9 cellular contexts compared by ENCODE assay signal in genomic region chr11:102306048-102306575, GRCh38. TPM values are rescaled to one million over a fixed set of nuclear protein-coding genes. Genes with fewer than 3 reads are reported as not detected.
A peak's percentile ranks its signal among the peaks of the same experiment; 100 is the strongest.
DNase-seq lines count a peak whose midpoint lies in the region; ATAC-seq, FAIRE-seq and TF ChIP-seq lines count a peak whose summit lies in the region.
"Had no signal": no experiment of that assay in that cellular context is flagged by ENCODE, and none has a peak within 500 bp of the region (broad histone marks: within the 10 kb centered on the region; RNA-seq: fewer than 3 reads in every experiment).

No MANE protein-coding gene starts in this region.

- no peak for TF ChIP-seq RAD21 in HepG2 (CRISPR knock-in tag; IDR thresholded peaks at IDR 0.05)

- 32% methylated on average over 5 of the region's 5 CpGs for WGBS in HepG2 (ENCODE audit: low lambda C conversion rate)

- no peak for FAIRE-seq in HepG2 (lab: Jason Lieb, UNC)

- no peaks in the 10 kb centered on the region for H3K27me3 Mint-ChIP-seq in T-helper 17 cell

- H3K4me2 ChIP-seq in HepG2 (ENCODE audit: low read depth, low read length): peak overlapping the region; percentile 61

- in situ Hi-C loops in HepG2 (cut with HindIII; ENCODE audit: extremely low pct_ligation_motif_present, low pct_unique_long_range_greater_than_20kb): no loop called here

- CTCF ChIA-PET in HepG2 (lab: Yijun Ruan, JAX; ENCODE audit: low intra/inter-chr PET ratio, low total read pairs): no interaction called here

- H3K9me3 ChIP-seq in left ventricle myocardium inferior (replicated peaks) (peaks cover 16% of the 10 kb centered on the region), T-helper 17 cell (ENCODE audit: control insufficient read depth, low read length, poor library complexity, severe bottlenecking) (peaks cover 7% of the 10 kb centered on the region), HepG2 (ENCODE audit: low read length) (peaks cover 4% of the 10 kb centered on the region; the same call in 1 of the 2 replicates), vagina (no peaks in the 10 kb centered on the region)

- peak overlapping the region; percentile 93 for H3K27ac Mint-ChIP-seq in T-helper 17 cell

- no peak overlapping the region for H2AFZ ChIP-seq in HepG2 (ENCODE audit: low read length)

- ATAC-seq in Right ventricle myocardium superior (ENCODE audit: poor library complexity) (peak; percentile 27), T-helper 17 cell (peak; percentile 55), HepG2 (peak; percentile 50), HG03571 (IDR thresholded peaks at IDR 0.05; ENCODE audit: unreplicated experiment) (no peak)

- H3K27me3 ChIP-seq in left ventricle myocardium inferior (ENCODE audit: low read depth) (no peaks in the 10 kb centered on the region), HepG2 (ENCODE audit: control insufficient read depth in 1 of 2, insufficient read depth in 2 of 2, low read length in 2 of 2) (no peaks in the 10 kb centered on the region; a peak in 1 of 5 replicates), vagina (no peaks in the 10 kb centered on the region)
- H3K27me3 ChIP-seq: esophagus muscularis mucosa had no signal

- H3K27ac ChIP-seq in left ventricle myocardium inferior (replicated peaks) (no peak overlapping the region), HepG2 (ENCODE audit: extremely low read length, insufficient read depth, low read length) (no peak overlapping the region), vagina (peak overlapping the region; percentile 7)
- H3K27ac ChIP-seq: esophagus muscularis mucosa had no signal

- BruUV-seq in HepG2 (replicated peaks; lab: Mats Ljungman, UMichigan): no TSS peak

- H3K4me3 Mint-ChIP-seq in T-helper 17 cell: peak overlapping the region; percentile 82

- TF ChIP-seq EP300 in HepG2 (IDR thresholded peaks at IDR 0.05; ENCODE audit: low read depth in 2 of 2, low read length in 2 of 2): no peak
- TF ChIP-seq EP300 in HepG2 (CRISPR knock-in tag; IDR thresholded peaks at IDR 0.05; ENCODE audit: borderline replicate concordance): no peak

- no peak overlapping the region for H3K9ac ChIP-seq in HepG2 (ENCODE audit: insufficient read depth, low read depth, low read length)

- peaks cover 35% of the 10 kb centered on the region for H3K4me1 Mint-ChIP-seq in T-helper 17 cell

- no peaks in the 10 kb centered on the region for H3K36me3 ChIP-seq in left ventricle myocardium inferior
- no peaks in the 10 kb centered on the region for H3K36me3 ChIP-seq in HepG2 (replicated peaks in 1 of 2; ENCODE audit: control insufficient read depth in 1 of 2, insufficient read depth in 2 of 2, low read length in 2 of 2)
- H3K36me3 ChIP-seq in vagina: no peaks in the 10 kb centered on the region
- H3K36me3 ChIP-seq: esophagus muscularis mucosa had no signal

- H4K20me1 ChIP-seq in HepG2 (ENCODE audit: insufficient read depth, low read length): no peaks in the 10 kb centered on the region

- no peaks in the 10 kb centered on the region for H3K79me2 ChIP-seq in HepG2 (ENCODE audit: insufficient read depth, low read length)

- intact Hi-C loops in Right ventricle myocardium superior (cut with DNase I): no loop called here
- intact Hi-C loops in left ventricle myocardium inferior (cut with micrococcal nuclease): no loop called here
- intact Hi-C loops in HepG2 (cut with micrococcal nuclease; ENCODE audit: unreplicated experiment): no loop called here
- intact Hi-C loops in vagina (cut with DNase I): no loop called here

- peaks cover 7% of the 10 kb centered on the region for H3K4me1 ChIP-seq in left ventricle myocardium inferior
- H3K4me1 ChIP-seq in HepG2 (ENCODE audit: insufficient read depth, low read length): peaks cover 25% of the 10 kb centered on the region
- peaks cover 13% of the 10 kb centered on the region for H3K4me1 ChIP-seq in vagina

- POLR2A ChIA-PET in HepG2 (lab: Yijun Ruan, JAX): no interaction called here

- TF ChIP-seq POLR2A in HepG2 (IDR thresholded peaks at IDR 0.05; ENCODE audit: insufficient read depth in 1 of 2, low read depth in 2 of 2, low read length in 2 of 2) (no peak), vagina (IDR thresholded peaks at IDR 0.05) (no peak)

- DNase-seq in Right ventricle myocardium superior: no peak
- no peak for DNase-seq in left ventricle myocardium inferior
- no peak for DNase-seq in T-helper 17 cell
- no peak for DNase-seq in HepG2 (ENCODE audit: low spot score)
- no peak for DNase-seq in vagina (ENCODE audit: extremely low spot score in 2 of 2)
- no peak for DNase-seq in 8988T
- DNase-seq in foreskin melanocyte: no peak

- TF ChIP-seq CTCF in left ventricle myocardium inferior (IDR thresholded peaks at IDR 0.05; ENCODE audit: borderline replicate concordance) (no peak), HepG2 (CRISPR knock-in tag; IDR thresholded peaks at IDR 0.05) (peak; percentile 36; the same call in 1 of the 2 replicates), vagina (IDR thresholded peaks at IDR 0.05) (no peak)

- H3K36me3 Mint-ChIP-seq in T-helper 17 cell (ENCODE audit: low read depth): peaks cover 7% of the 10 kb centered on the region

- no peak overlapping the region for H3K4me3 ChIP-seq in left ventricle myocardium inferior
- H3K4me3 ChIP-seq in HepG2 (replicated peaks in 1 of 3; ENCODE audit: insufficient read depth in 1 of 3, low read depth in 2 of 3, low read length in 3 of 3): no peak overlapping the region
- H3K4me3 ChIP-seq in vagina: no peak overlapping the region
- H3K4me3 ChIP-seq: esophagus muscularis mucosa had no signal

TF ChIP-seq in HepG2, 621 proteins besides CTCF, POLR2A, EP300 and RAD21 (continues in another document):
- TF ChIP-seq ZNF264 (CRISPR knock-in tag; IDR thresholded peaks at IDR 0.05): no peak
- TF ChIP-seq ZSCAN25 (CRISPR knock-in tag; IDR thresholded peaks at IDR 0.05): no peak
- no peak for TF ChIP-seq SOX13 (IDR thresholded peaks at IDR 0.05)
- TF ChIP-seq SOX13 (CRISPR knock-in tag; conservative IDR thresholded peaks at IDR 0.05 in 1 of 2, IDR thresholded peaks at IDR 0.05 in 1 of 2): no peak
- no peak for TF ChIP-seq ZNF678 (CRISPR knock-in tag; IDR thresholded peaks at IDR 0.05)

RNA-seq across cellular contexts. Expression of gene BIRC3, which starts 11.2 kb away (rescaled TPM):
- total RNA-seq in Right ventricle myocardium superior (10.5 TPM), left ventricle myocardium inferior (8.1 TPM), T-helper 17 cell (100 to 1,000 TPM; 117 to 139 TPM), HepG2 (2016; rRNA removed; fragmentation: Illumina TruSeq; extraction: Trizol) (4.2 and 7.5 TPM in 2 replicates), vagina (7.1 TPM)
- total RNA-seq in HepG2 (2016; cell fraction: cytosol; rRNA removed; fragmentation: Illumina TruSeq; extraction: Trizol; ENCODE audit: low read depth): 0.40 and 0.71 TPM in 2 replicates
- 4.6 and 6.5 TPM in 2 replicates for total RNA-seq in HepG2 (2016; cell fraction: insoluble cytoplasmic fraction; rRNA removed; fragmentation: Illumina TruSeq; extraction: Trizol)
- total RNA-seq in HepG2 (2016; cell fraction: membrane; rRNA removed; fragmentation: Illumina TruSeq; extraction: Trizol): 2.8 and 3.6 TPM in 2 replicates
- total RNA-seq in HepG2 (2016; cell fraction: nucleus; rRNA removed; fragmentation: Illumina TruSeq; extraction: Trizol): 2.7 and 2.9 TPM in 2 replicates
- 0.41 and 0.50 TPM in 2 replicates for polyA plus RNA-seq in HepG2 (2011; rRNA removed)
- polyA plus RNA-seq in HepG2 (2011; cell fraction: cytosol; rRNA removed): 0.21 and 0.51 TPM in 2 replicates
- polyA plus RNA-seq in HepG2 (2011; cell fraction: nucleus; rRNA removed): 0.18 and 0.52 TPM in 2 replicates
- 0.56 and 1.1 TPM in 2 replicates for polyA plus RNA-seq in HepG2 (2012)
- 0.20 TPM in 2 replicates for polyA plus RNA-seq in HepG2 (2016; cell fraction: cytosol; fragmentation: Illumina TruSeq; extraction: Trizol; ENCODE audit: low read depth)
- 4.2 and 5.5 TPM in 2 replicates for polyA plus RNA-seq in HepG2 (2016; cell fraction: insoluble cytoplasmic fraction; fragmentation: Illumina TruSeq; extraction: Trizol; ENCODE audit: low read depth)
- 1.1 and 1.2 TPM in 2 replicates for polyA plus RNA-seq in HepG2 (2016; cell fraction: membrane; fragmentation: Illumina TruSeq; extraction: Trizol; ENCODE audit: low read depth)
- polyA plus RNA-seq in HepG2 (2016; cell fraction: nucleus; fragmentation: Illumina TruSeq; extraction: Trizol; ENCODE audit: insufficient read depth, low read depth): 2.7 and 3.7 TPM in 2 replicates
- polyA minus RNA-seq in HepG2 (2011; rRNA and poly(A)+ RNA removed; ENCODE audit: low replicate concordance): 0.10 and 3.6 TPM in 2 replicates
- 0.99 and 1.6 TPM in 2 replicates for polyA minus RNA-seq in HepG2 (2011; cell fraction: cytosol; rRNA and poly(A)+ RNA removed)
- polyA minus RNA-seq in HepG2 (2011; cell fraction: nucleus; rRNA and poly(A)+ RNA removed): 0.52 and 1.2 TPM in 2 replicates

RNA-seq across cellular contexts. Expression of gene BIRC2, which starts 40.9 kb away (rescaled TPM):
- 30.4 TPM for total RNA-seq in Right ventricle myocardium superior
- 30.4 TPM for total RNA-seq in left ventricle myocardium inferior
- 10 to 100 TPM; 76.6 to 77.9 TPM for total RNA-seq in T-helper 17 cell
- 61.7 and 83.2 TPM in 2 replicates for total RNA-seq in HepG2 (2016; rRNA removed; fragmentation: Illumina TruSeq; extraction: Trizol)
- total RNA-seq in HepG2 (2016; cell fraction: cytosol; rRNA removed; fragmentation: Illumina TruSeq; extraction: Trizol; ENCODE audit: low read depth): 25.1 and 31.7 TPM in 2 replicates
- total RNA-seq in HepG2 (2016; cell fraction: insoluble cytoplasmic fraction; rRNA removed; fragmentation: Illumina TruSeq; extraction: Trizol): 61.7 and 79.4 TPM in 2 replicates
- 42.0 and 43.8 TPM in 2 replicates for total RNA-seq in HepG2 (2016; cell fraction: membrane; rRNA removed; fragmentation: Illumina TruSeq; extraction: Trizol)
- total RNA-seq in HepG2 (2016; cell fraction: nucleus; rRNA removed; fragmentation: Illumina TruSeq; extraction: Trizol): 77.0 and 77.1 TPM in 2 replicates
- 59.2 and 62.2 TPM in 2 replicates for polyA plus RNA-seq in HepG2 (2011; rRNA removed)
- polyA plus RNA-seq in HepG2 (2011; cell fraction: cytosol; rRNA removed): 27.3 and 42.8 TPM in 2 replicates
- polyA plus RNA-seq in HepG2 (2011; cell fraction: nucleus; rRNA removed): 60.1 and 69.2 TPM in 2 replicates
- 35.9 and 38.7 TPM in 2 replicates for polyA plus RNA-seq in HepG2 (2012)
- 7.7 and 9.4 TPM in 2 replicates for polyA plus RNA-seq in HepG2 (2016; cell fraction: cytosol; fragmentation: Illumina TruSeq; extraction: Trizol; ENCODE audit: low read depth)
- polyA plus RNA-seq in HepG2 (2016; cell fraction: insoluble cytoplasmic fraction; fragmentation: Illumina TruSeq; extraction: Trizol; ENCODE audit: low read depth): 58.0 and 61.2 TPM in 2 replicates
- polyA plus RNA-seq in HepG2 (2016; cell fraction: membrane; fragmentation: Illumina TruSeq; extraction: Trizol; ENCODE audit: low read depth): 16.9 and 19.1 TPM in 2 replicates
- 60.1 and 64.2 TPM in 2 replicates for polyA plus RNA-seq in HepG2 (2016; cell fraction: nucleus; fragmentation: Illumina TruSeq; extraction: Trizol; ENCODE audit: insufficient read depth, low read depth)
- 26.8 and 53.5 TPM in 2 replicates for polyA minus RNA-seq in HepG2 (2011; rRNA and poly(A)+ RNA removed; ENCODE audit: low replicate concordance)
- polyA minus RNA-seq in HepG2 (2011; cell fraction: cytosol; rRNA and poly(A)+ RNA removed): 26.7 and 30.0 TPM in 2 replicates
- 152 and 170 TPM in 2 replicates for polyA minus RNA-seq in HepG2 (2011; cell fraction: nucleus; rRNA and poly(A)+ RNA removed)
- 52.1 TPM for total RNA-seq in vagina

Comparison
In these comparisons a context has a peak if more than half of its experiments do, and no peak if none do; other contexts are left out.
1. RNA of gene BIRC3, which starts 11.2 kb away (total RNA-seq): 117 to 139 TPM in T-helper 17 cell; 10.5 TPM in Right ventricle myocardium superior (single experiment), 8.1 TPM in left ventricle myocardium inferior (single experiment), 7.1 TPM in vagina (single experiment) and 0.40 to 7.5 TPM in HepG2; every median in the first group is over 10 times any median in the second.